In the genomic region with DNA sequence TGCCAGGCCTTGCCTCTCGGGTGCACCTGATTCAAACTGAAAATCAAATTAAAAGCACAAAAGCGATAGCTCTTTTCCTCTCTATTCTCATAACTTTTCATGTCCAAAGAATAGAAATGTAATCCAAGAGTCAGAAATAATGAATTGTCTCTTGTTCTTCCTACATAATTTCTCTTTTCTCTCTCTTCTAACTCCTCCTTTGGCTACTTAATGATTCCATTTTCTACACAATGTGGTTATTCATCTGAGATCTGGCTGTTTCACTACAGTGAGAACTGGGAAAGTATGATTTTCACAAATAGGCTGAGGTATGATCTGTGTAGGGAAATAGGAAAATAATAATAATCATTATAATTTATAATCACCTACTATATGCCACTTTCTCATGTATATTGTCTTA, we compare ENCODE assay signal across 14 cellular contexts.
A peak's percentile ranks its signal among the peaks of the same experiment; 100 is the strongest.
DNase-seq lines count a peak whose midpoint lies in the region; TF ChIP-seq lines count a peak whose summit lies in the region.
"Had no signal": no experiment of that assay in that cellular context is flagged by ENCODE, and none has a peak within 500 bp of the region (broad histone marks: within the 10 kb centered on the region; RNA-seq: fewer than 3 reads in every experiment).

No MANE protein-coding gene starts in this region.

- H3K27ac Mint-ChIP-seq in MCF 10A (ENCODE audit: low read depth, unreplicated experiment), result no peak overlapping the region
- H3K27ac Mint-ChIP-seq: B cell; CD4-positive, alpha-beta T cell; H9 had no signal

- H3K27ac ChIP-seq in dorsolateral prefrontal cortex (peak overlapping the region in 56 of 59 donors; percentile 8 to 90 (median 77)), substantia nigra (ENCODE audit: low read depth, low read length, poor library complexity, severe bottlenecking) (peak overlapping the region; percentile 60), right atrium auricular region (no peak overlapping the region), left ventricle myocardium inferior (replicated peaks) (no peak overlapping the region)

- no peak overlapping the region for H3K4me3 Mint-ChIP-seq in MCF 10A (ENCODE audit: unreplicated experiment)
- H3K4me3 Mint-ChIP-seq: B cell; CD4-positive, alpha-beta T cell; H9 had no signal

- DNase-seq in COLO829 (ENCODE audit: low spot score), result peak; percentile 1
- DNase-seq in dorsolateral prefrontal cortex, result no peak
- DNase-seq in medulla oblongata (ENCODE audit: extremely low spot score), result peak; percentile 73
- peak in 2 of 49 donors; percentile 2 to 10 for DNase-seq in substantia nigra (lab: John Stamatoyannopoulos, UW)
- no peak for DNase-seq in right atrium auricular region (ENCODE audit: low spot score)
- DNase-seq in left ventricle myocardium inferior, result no peak
- no peak for DNase-seq in MCF 10A (ENCODE audit: unreplicated experiment)
- DNase-seq in AG08395 (ENCODE audit: low spot score), result no peak
- DNase-seq: 8988T; CD4-positive, alpha-beta T cell; GF-D8; GOT3; H9 had no signal

- H3K9me3 ChIP-seq in right atrium auricular region, result no peaks in the 10 kb centered on the region
- no peaks in the 10 kb centered on the region for H3K9me3 ChIP-seq in left ventricle myocardium inferior (replicated peaks)

- POLR2A ChIA-PET in MCF 10A (lab: Yijun Ruan, JAX), result no interaction called here

- no peaks in the 10 kb centered on the region for H3K4me1 Mint-ChIP-seq in MCF 10A (ENCODE audit: insufficient read depth, unreplicated experiment)
- H3K4me1 Mint-ChIP-seq: B cell, H9 had no signal

- CTCF ChIA-PET in MCF 10A (lab: Yijun Ruan, JAX), result no interaction called here

- intact Hi-C loops in dorsolateral prefrontal cortex (cut with DNase I) (no loop called here), left ventricle myocardium inferior (cut with micrococcal nuclease) (no loop called here), MCF 10A (cut with micrococcal nuclease) (no loop called here)

- H3K36me3 ChIP-seq in right atrium auricular region (no peaks in the 10 kb centered on the region), left ventricle myocardium inferior (no peaks in the 10 kb centered on the region)

- no peaks in the 10 kb centered on the region for H3K9me3 Mint-ChIP-seq in MCF 10A (ENCODE audit: unreplicated experiment)
- H3K9me3 Mint-ChIP-seq: H9 had no signal

- no peaks in the 10 kb centered on the region for H3K36me3 Mint-ChIP-seq in MCF 10A (ENCODE audit: insufficient read depth, unreplicated experiment)

- peak overlapping the region in 25 of 59 donors; percentile 3 to 48 (median 21) for H3K4me3 ChIP-seq in dorsolateral prefrontal cortex
- no peak overlapping the region for H3K4me3 ChIP-seq in right atrium auricular region
- no peak overlapping the region for H3K4me3 ChIP-seq in left ventricle myocardium inferior

- TF ChIP-seq CTCF in dorsolateral prefrontal cortex (IDR thresholded peaks at IDR 0.05 in 54 of 56, conservative IDR thresholded peaks at IDR 0.05 in 2 of 56; ENCODE audit: low read depth in 1 of 56, partially characterized antibody in 56 of 56) (peak in 2 of 56 donors; percentile 10 to 24), right atrium auricular region (IDR thresholded peaks at IDR 0.05) (no peak), left ventricle myocardium inferior (IDR thresholded peaks at IDR 0.05; ENCODE audit: borderline replicate concordance) (no peak), MCF 10A (IDR thresholded peaks at IDR 0.05; ENCODE audit: unreplicated experiment) (no peak)

- no peaks in the 10 kb centered on the region for H3K27me3 Mint-ChIP-seq in MCF 10A (ENCODE audit: insufficient read depth, unreplicated experiment)
- H3K27me3 Mint-ChIP-seq: B cell; CD4-positive, alpha-beta T cell had no signal

- H3K27me3 ChIP-seq in dorsolateral prefrontal cortex (no peaks in the 10 kb centered on the region), right atrium auricular region (no peaks in the 10 kb centered on the region), left ventricle myocardium inferior (ENCODE audit: low read depth) (no peaks in the 10 kb centered on the region)

- BruUV-seq in MCF 10A (replicated peaks; lab: Mats Ljungman, UMichigan), result no TSS peak

- H3K4me1 ChIP-seq in right atrium auricular region, result no peaks in the 10 kb centered on the region
- no peaks in the 10 kb centered on the region for H3K4me1 ChIP-seq in left ventricle myocardium inferior

Comparison
In these comparisons a context has a peak if more than half of its experiments do, and no peak if none do; other contexts are left out.
1. DNase-seq: peak in COLO829 (single experiment) and medulla oblongata (single experiment); none in dorsolateral prefrontal cortex (0 of 10), right atrium auricular region (single experiment), left ventricle myocardium inferior (single experiment), MCF 10A (single experiment) and AG08395 (single experiment).
2. H3K27ac ChIP-seq: peak in dorsolateral prefrontal cortex (56 of 59) and substantia nigra (single experiment); none in right atrium auricular region (0 of 2) and left ventricle myocardium inferior (single experiment).